24 cellular contexts compared by ENCODE assay signal in genomic region chr17:64591944-64592343, GRCh38.
"Had no signal": no experiment of that assay in that cellular context is flagged by ENCODE, and none has a peak within 500 bp of the region (broad histone marks: within the 10 kb centered on the region; RNA-seq: fewer than 3 reads in every experiment).

No MANE protein-coding gene starts in this region.

- H3K4me3 Mint-ChIP-seq: activated B cell treated with CpG ODN at 0.5 μM for 24 hours; activated CD4-positive, alpha-beta T cell treated with anti-CD3 and anti-CD28 coated beads for 36 hours; activated naive CD4-positive, alpha-beta T cell treated with anti-CD3 and anti-CD28 coated beads for 36 hours; brain had no signal

- H3K4me1 Mint-ChIP-seq: brain had no signal

- DNase-seq: activated B cell treated with CpG ODN at 0.5 μM for 24 hours; activated CD4-positive, alpha-beta T cell treated with anti-CD3 and anti-CD28 coated beads for 36 hours; activated CD4-positive, alpha-beta T cell treated with anti-CD3 and anti-CD28 coated beads, Interleukin-2, amount 50 U/mL, for 4 hours; activated CD8-positive, alpha-beta memory T cell treated with anti-CD3 and anti-CD28 coated beads for 24 hours; activated CD8-positive, alpha-beta memory T cell treated with anti-CD3 and anti-CD28 coated beads, Interleukin-2, amount 50 U/mL, for 4 hours; activated naive CD4-positive, alpha-beta T cell treated with anti-CD3 and anti-CD28 coated beads for 36 hours; activated T-cell treated with anti-CD3 and anti-CD28 coated beads, Interleukin-2, amount 50 U/mL, for 48 hours; aorta; central memory CD4-positive, alpha-beta T cell; effector memory CD4-positive, alpha-beta T cell; esophagus squamous epithelium; heart right ventricle; left ventricle myocardium inferior; mammary epithelial cell; spleen; stimulated activated CD4-positive, alpha-beta T cell treated with anti-CD3 and anti-CD28 coated beads, Interleukin-4, amount 100 ng/mL, for 1 hour; stimulated activated naive CD4-positive, alpha-beta T cell; T1000; testis; trophoblast cell; uterus had no signal

- H3K36me3 ChIP-seq: prostate gland, uterus had no signal

- H3K4me3 ChIP-seq: esophagus squamous epithelium, heart right ventricle, left ventricle myocardium inferior, prostate gland, spleen, testis, uterus had no signal

- H3K9me3 ChIP-seq: esophagus squamous epithelium, heart right ventricle, left ventricle myocardium inferior, prostate gland, spleen, testis, uterus had no signal

- H3K9me3 Mint-ChIP-seq: activated B cell treated with CpG ODN at 0.5 μM for 24 hours; activated naive CD4-positive, alpha-beta T cell treated with anti-CD3 and anti-CD28 coated beads for 36 hours; brain had no signal

- H3K27me3 Mint-ChIP-seq: activated B cell treated with CpG ODN at 0.5 μM for 24 hours; activated CD4-positive, alpha-beta T cell treated with anti-CD3 and anti-CD28 coated beads for 36 hours; brain had no signal

- H3K4me1 ChIP-seq: esophagus squamous epithelium, left ventricle myocardium inferior, prostate gland, testis, uterus had no signal

- H3K27me3 ChIP-seq: esophagus squamous epithelium, heart right ventricle, spleen, testis, uterus had no signal

- H3K27ac Mint-ChIP-seq: activated B cell treated with CpG ODN at 0.5 μM for 24 hours; activated CD4-positive, alpha-beta T cell treated with anti-CD3 and anti-CD28 coated beads for 36 hours; activated naive CD4-positive, alpha-beta T cell treated with anti-CD3 and anti-CD28 coated beads for 36 hours had no signal

- H3K27ac ChIP-seq: esophagus squamous epithelium, heart right ventricle, left ventricle myocardium inferior, prostate gland, spleen, testis, uterus had no signal

- FAIRE-seq: colon had no signal

- ATAC-seq: activated CD4-positive, alpha-beta T cell treated with anti-CD3 and anti-CD28 coated beads for 36 hours; heart right ventricle had no signal
